21 cellular contexts compared by ENCODE assay signal in the genomic region with DNA sequence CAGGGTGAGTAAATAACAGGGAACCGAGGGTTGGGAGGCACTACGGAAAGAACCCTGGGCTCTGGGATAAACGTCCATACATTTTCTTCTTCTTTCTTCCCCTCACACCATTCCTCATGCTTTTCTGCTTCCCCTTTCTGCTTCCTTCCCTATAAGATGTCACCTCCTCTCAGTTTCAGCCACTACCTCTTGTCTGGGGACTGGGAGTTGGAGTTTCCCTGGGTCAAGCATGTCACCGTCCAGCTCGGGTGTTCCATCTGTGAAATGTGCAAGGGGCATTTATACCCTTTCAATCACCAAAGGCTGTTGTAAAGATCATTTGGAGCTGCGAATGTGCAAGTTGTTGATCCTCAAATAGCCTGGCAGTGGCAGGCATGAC. TPM values are rescaled to one million over a fixed set of nuclear protein-coding genes. Genes with fewer than 3 reads are reported as not detected.
DNase-seq lines count a peak whose midpoint lies in the region; ATAC-seq and TF ChIP-seq lines count a peak whose summit lies in the region.
"Had no signal": no experiment of that assay in that cellular context is flagged by ENCODE, and none has a peak within 500 bp of the region (broad histone marks: within the 10 kb centered on the region; RNA-seq: fewer than 3 reads in every experiment).

No MANE protein-coding gene starts in this region.

- in situ Hi-C loops in GM23248 (cut with MboI) = no loop called here

- H3K27ac Mint-ChIP-seq in activated T-helper 17 cell treated with anti-CD3 and anti-CD28 coated beads, Interleukin-2, amount 50 U/mL, for 72 hours = peak overlapping the region; percentile 20
- peak overlapping the region; percentile 87 for H3K27ac Mint-ChIP-seq in nephron progenitor cell
- H3K27ac Mint-ChIP-seq: activated naive CD8-positive, alpha-beta T cell treated with anti-CD3 and anti-CD28 coated beads, Interleukin-2, amount 10 ng/mL, durations not matched to agents 7 days and 5 days had no signal

- no peak overlapping the region for H3K4me3 Mint-ChIP-seq in activated T-helper 17 cell treated with anti-CD3 and anti-CD28 coated beads, Interleukin-2, amount 50 U/mL, for 72 hours
- H3K4me3 Mint-ChIP-seq in nephron progenitor cell = no peak overlapping the region
- H3K4me3 Mint-ChIP-seq: activated naive CD8-positive, alpha-beta T cell treated with anti-CD3 and anti-CD28 coated beads, Interleukin-2, amount 10 ng/mL, durations not matched to agents 7 days and 5 days had no signal

- H3F3A ChIP-seq in GM23248 (ENCODE audit: insufficient read depth) = peaks cover 23% of the 10 kb centered on the region

- peaks cover 5 to 20% (median 16%) of the 10 kb centered on the region in 11 experiments; a peak in 19 of 22 replicates for H3K9me3 ChIP-seq in BLaER1 treated with 17β-estradiol and CSF1 and Interleukin-3, amounts not matched to agents 10 nM and 100 nM (replicated peaks in 1 of 11)
- no peaks in the 10 kb centered on the region for H3K9me3 ChIP-seq in GM23248 (ENCODE audit: low read depth)
- H3K9me3 ChIP-seq: gastrocnemius medialis, pancreas had no signal

- no peaks in the 10 kb centered on the region for H3K9me2 ChIP-seq in GM23248 (ENCODE audit: insufficient read depth)

- peaks cover 20% of the 10 kb centered on the region for H3K4me1 Mint-ChIP-seq in activated T-helper 17 cell treated with anti-CD3 and anti-CD28 coated beads, Interleukin-2, amount 50 U/mL, for 72 hours
- peaks cover 15% of the 10 kb centered on the region for H3K4me1 Mint-ChIP-seq in nephron progenitor cell

- no peak overlapping the region for H2AFZ ChIP-seq in GM23248

- H3K79me2 ChIP-seq in GM23248 (ENCODE audit: insufficient read depth) = no peaks in the 10 kb centered on the region

- DNase-seq in GM23248 (no peak), nephron progenitor cell (no peak), GDM1 (lab: John Stamatoyannopoulos, UW) (no peak)
- DNase-seq: activated naive CD8-positive, alpha-beta T cell treated with anti-CD3 and anti-CD28 coated beads, Interleukin-2, amount 10 ng/mL, durations not matched to agents 7 days and 5 days; C1 segment of cervical spinal cord; central memory CD4-positive, alpha-beta T cell; gastrocnemius medialis; midbrain; NCI-H187 treated with DMSO at 0.1 percent for 48 hours; NCI-H526 treated with DMSO at 0.1 percent for 48 hours; pancreas; stimulated activated naive CD4-positive, alpha-beta T cell treated with Interleukin-2 at 50 U/mL for 16 hours; T-helper 2 cell had no signal

- H3K36me3 ChIP-seq in BLaER1 treated with 17β-estradiol and CSF1 and Interleukin-3, amounts not matched to agents 10 nM and 100 nM = no peaks in the 10 kb centered on the region
- no peaks in the 10 kb centered on the region for H3K36me3 ChIP-seq in GM23248 (ENCODE audit: low read depth)
- H3K36me3 ChIP-seq: gastrocnemius medialis, pancreas had no signal

- no peak for TF ChIP-seq CTCF in nephron progenitor cell (IDR thresholded peaks at IDR 0.05)

- no peak overlapping the region for H3K27ac ChIP-seq in BLaER1 treated with 17β-estradiol and CSF1 and Interleukin-3, amounts not matched to agents 10 nM and 100 nM
- peak overlapping the region; percentile 59 for H3K27ac ChIP-seq in GM23248
- H3K27ac ChIP-seq: gastrocnemius medialis, pancreas had no signal

- H3K4me3 ChIP-seq in BLaER1 treated with 17β-estradiol and CSF1 and Interleukin-3, amounts not matched to agents 10 nM and 100 nM = no peak overlapping the region
- H3K4me3 ChIP-seq in GM23248 = no peak overlapping the region
- H3K4me3 ChIP-seq: gastrocnemius medialis, pancreas, skin epidermis had no signal

- peaks cover 27 to 40% (median 30%) of the 10 kb centered on the region in 10 experiments for H3K4me1 ChIP-seq in BLaER1 treated with 17β-estradiol and CSF1 and Interleukin-3, amounts not matched to agents 10 nM and 100 nM
- H3K4me1 ChIP-seq in GM23248 (ENCODE audit: insufficient read depth) = peaks cover 20% of the 10 kb centered on the region
- H3K4me1 ChIP-seq: gastrocnemius medialis, pancreas had no signal

- H3K9ac ChIP-seq in BLaER1 treated with 17β-estradiol and CSF1 and Interleukin-3, amounts not matched to agents 10 nM and 100 nM = no peak overlapping the region
- H3K9ac ChIP-seq in GM23248 = no peak overlapping the region

- H4K20me1 ChIP-seq in BLaER1 treated with 17β-estradiol and CSF1 and Interleukin-3, amounts not matched to agents 10 nM and 100 nM = no peaks in the 10 kb centered on the region
- H4K20me1 ChIP-seq in GM23248 (ENCODE audit: insufficient read depth) = no peaks in the 10 kb centered on the region

- no peaks in the 10 kb centered on the region for H3K27me3 ChIP-seq in BLaER1 treated with 17β-estradiol and CSF1 and Interleukin-3, amounts not matched to agents 10 nM and 100 nM
- peaks cover 46% of the 10 kb centered on the region for H3K27me3 ChIP-seq in GM23248 (replicated peaks; ENCODE audit: insufficient read depth)
- H3K27me3 ChIP-seq: gastrocnemius medialis, pancreas had no signal

- no peak for ATAC-seq in activated T-helper 17 cell treated with anti-CD3 and anti-CD28 coated beads, Interleukin-2, amount 50 U/mL, for 72 hours (replicated peaks)
- ATAC-seq in GM18867 (IDR thresholded peaks at IDR 0.05; ENCODE audit: unreplicated experiment) = no peak
- no peak for ATAC-seq in GM19463 (IDR thresholded peaks at IDR 0.05; ENCODE audit: unreplicated experiment)
- ATAC-seq in HG02981 (IDR thresholded peaks at IDR 0.05; ENCODE audit: unreplicated experiment) = no peak
- ATAC-seq: gastrocnemius medialis had no signal

- H3K9me3 Mint-ChIP-seq in activated T-helper 17 cell treated with anti-CD3 and anti-CD28 coated beads, Interleukin-2, amount 50 U/mL, for 72 hours = no peaks in the 10 kb centered on the region
- H3K9me3 Mint-ChIP-seq in nephron progenitor cell = peaks cover 14% of the 10 kb centered on the region

- peak overlapping the region in 10 of 11 experiments; percentile 38 to 85 (median 58); a peak in 20 of 22 replicates for H3K4me2 ChIP-seq in BLaER1 treated with 17β-estradiol and CSF1 and Interleukin-3, amounts not matched to agents 10 nM and 100 nM
- peak overlapping the region; percentile 29 for H3K4me2 ChIP-seq in GM23248 (ENCODE audit: unreplicated experiment)

- WGBS in GM23248 (ENCODE audit: low coverage in 1 of 2, low lambda C conversion rate in 2 of 2, missing lambda C conversion rate in 2 of 2), 2 experiments = 89 to 92% methylated on average over 5 to 6 of the region's 6 CpGs

- H3K27me3 Mint-ChIP-seq in activated T-helper 17 cell treated with anti-CD3 and anti-CD28 coated beads, Interleukin-2, amount 50 U/mL, for 72 hours = peaks cover 33% of the 10 kb centered on the region
- peaks cover 24% of the 10 kb centered on the region for H3K27me3 Mint-ChIP-seq in nephron progenitor cell (ENCODE audit: low read depth, poor library complexity)

- no peaks in the 10 kb centered on the region for H3K36me3 Mint-ChIP-seq in activated T-helper 17 cell treated with anti-CD3 and anti-CD28 coated beads, Interleukin-2, amount 50 U/mL, for 72 hours (ENCODE audit: low read depth)
- no peaks in the 10 kb centered on the region for H3K36me3 Mint-ChIP-seq in nephron progenitor cell (ENCODE audit: low read depth)
- H3K36me3 Mint-ChIP-seq: activated naive CD8-positive, alpha-beta T cell treated with anti-CD3 and anti-CD28 coated beads, Interleukin-2, amount 10 ng/mL, durations not matched to agents 7 days and 5 days had no signal

RNA-seq across cellular contexts. Expression of a gene that starts 17.5 kb away (rescaled TPM):
- not detected in 2 replicates for total RNA-seq in GM23248 (2014; rRNA removed; shearing (Covaris generic))
- polyA plus RNA-seq in GM23248 (2016; fragmentation: Nextera tagmentation; extraction: Ambion mirVana) = 0.10 and 0.13 TPM in 2 replicates
- total RNA-seq in activated T-helper 17 cell treated with anti-CD3 and anti-CD28 coated beads, Interleukin-2, amount 50 U/mL, for 72 hours = 10 to 100 TPM in 1 of 2 donors, 1 to 10 TPM in 1; 1.1 to 11.5 TPM
- total RNA-seq: Daoy, gastrocnemius medialis, RPMI7951 had no signal

RNA-seq across cellular contexts. Expression of a gene that starts 31.2 kb away (rescaled TPM):
- not detected in 2 replicates for total RNA-seq in GM23248 (2014; rRNA removed; shearing (Covaris generic))
- not detected in 2 replicates for polyA plus RNA-seq in GM23248 (2016; fragmentation: Nextera tagmentation; extraction: Ambion mirVana)
- total RNA-seq in activated T-helper 17 cell treated with anti-CD3 and anti-CD28 coated beads, Interleukin-2, amount 50 U/mL, for 72 hours = not detected
- total RNA-seq: activated naive CD8-positive, alpha-beta T cell treated with anti-CD3 and anti-CD28 coated beads, Interleukin-2, amount 10 ng/mL, durations not matched to agents 7 days and 5 days had no signal

RNA-seq across cellular contexts. Expression of a gene that starts 56.6 kb away (rescaled TPM):
- not detected in 2 replicates for total RNA-seq in GM23248 (2014; rRNA removed; shearing (Covaris generic))
- 0.44 and 0.46 TPM in 2 replicates for polyA plus RNA-seq in GM23248 (2016; fragmentation: Nextera tagmentation; extraction: Ambion mirVana)
- total RNA-seq in activated T-helper 17 cell treated with anti-CD3 and anti-CD28 coated beads, Interleukin-2, amount 50 U/mL, for 72 hours = not detected
